Comparison of ENCODE assay signal across 8 cellular contexts in the genomic region with DNA sequence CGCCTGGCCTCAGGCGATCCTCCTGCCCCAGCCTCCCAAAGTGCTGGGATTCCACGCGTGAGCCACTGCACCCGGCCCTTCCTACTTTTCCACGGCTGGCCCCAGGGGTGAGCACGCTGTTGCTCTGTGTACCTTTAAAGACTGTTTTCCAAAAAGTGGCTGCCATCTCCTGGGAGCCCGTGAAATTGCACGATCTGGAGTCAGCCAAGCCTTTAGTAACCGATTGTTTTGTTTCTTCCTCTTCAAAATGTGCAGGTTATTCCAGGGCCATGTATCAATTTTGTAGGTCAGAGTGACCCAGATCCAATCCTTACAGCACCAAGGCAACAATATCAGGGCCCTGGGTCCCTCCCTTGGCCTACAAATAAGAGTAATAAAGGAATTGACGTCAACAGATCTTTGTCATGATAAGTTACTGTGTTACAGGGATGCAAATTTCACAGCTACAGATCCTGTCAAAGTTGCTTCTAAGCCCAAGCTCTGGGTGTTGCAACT.
DNase-seq lines count a peak whose midpoint lies in the region; ATAC-seq, FAIRE-seq and TF ChIP-seq lines count a peak whose summit lies in the region.

No MANE protein-coding gene starts in this region.

- WGBS in small intestine, 3 donors: 10 to 18% (median 14%) methylated on average over 11 of the region's 11 CpGs

- no peak overlapping the region for H3K4me2 ChIP-seq in OCI-LY1 (ENCODE audit: low read length)

- H3K9me2 ChIP-seq in OCI-LY1 (ENCODE audit: low read depth, low read length): no peaks in the 10 kb centered on the region

- no peaks in the 10 kb centered on the region for H3F3A ChIP-seq in OCI-LY1 (ENCODE audit: insufficient read depth, low read length)

- no peak for FAIRE-seq in small intestine (lab: Jason Lieb, UNC)

- in situ Hi-C loops in astrocyte of the spinal cord (cut with HindIII; ENCODE audit: low sequenced_read_pairs): no loop called here

- TF ChIP-seq CTCF in OCI-LY1 (IDR thresholded peaks at IDR 0.05; ENCODE audit: low read length): peak; percentile 62
- peak; percentile 81 for TF ChIP-seq CTCF in astrocyte of the spinal cord (IDR thresholded peaks at IDR 0.05; ENCODE audit: low read depth, low read length)

- H3K4me3 ChIP-seq in OCI-LY1 (ENCODE audit: low read depth, low read length, poor library complexity, severe bottlenecking) (no peak overlapping the region), astrocyte of the spinal cord (ENCODE audit: low read depth, low read length) (no peak overlapping the region), small intestine (ENCODE audit: low read depth in 1 of 2, low read length in 2 of 2) (no peak overlapping the region)

- no peaks in the 10 kb centered on the region for H4K20me1 ChIP-seq in OCI-LY1 (ENCODE audit: insufficient read depth, low read length)

- H3K36me3 ChIP-seq in OCI-LY1 (ENCODE audit: insufficient read depth, low read length) (no peaks in the 10 kb centered on the region), small intestine (ENCODE audit: control insufficient read depth in 2 of 2, insufficient read depth in 2 of 2, low read length in 2 of 2) (no peaks in the 10 kb centered on the region)

- no peak overlapping the region for H2AFZ ChIP-seq in OCI-LY1 (ENCODE audit: low read length)

- H3K9ac ChIP-seq in OCI-LY1 (ENCODE audit: low read length): no peak overlapping the region

- H3K27me3 ChIP-seq in OCI-LY1 (ENCODE audit: insufficient read depth, low read length): no peaks in the 10 kb centered on the region
- H3K27me3 ChIP-seq in small intestine (ENCODE audit: control insufficient read depth in 2 of 2, insufficient read depth in 2 of 2, low read length in 2 of 2): no peaks in the 10 kb centered on the region

- DNase-seq in DMS153 treated with DMSO at 0.1 percent for 48 hours (lab: John Stamatoyannopoulos, UW; ENCODE audit: unreplicated experiment) (peak; percentile 83), HuH-7.5 (ENCODE audit: low spot score) (peak; percentile 46), astrocyte of the spinal cord (ENCODE audit: low read depth, low spot score) (peak; percentile 68), hippocampal formation (lab: John Stamatoyannopoulos, UW) (peak; percentile 16 to 52), small intestine (peak; percentile 42), 8988T (no peak)

- H3K27ac ChIP-seq in OCI-LY1 (ENCODE audit: low read depth, low read length, poor library complexity, severe bottlenecking) (no peak overlapping the region), small intestine (ENCODE audit: low read depth in 1 of 2, low read length in 1 of 2) (peak overlapping the region in 1 of 2 donors; percentile 8)

- H3K9me3 ChIP-seq in OCI-LY1 (ENCODE audit: low read length) (no peaks in the 10 kb centered on the region), small intestine (ENCODE audit: control insufficient read depth, low read depth) (no peaks in the 10 kb centered on the region)

- H3K4me1 ChIP-seq in OCI-LY1 (ENCODE audit: insufficient read depth, low read length, severe bottlenecking) (no peaks in the 10 kb centered on the region), small intestine (ENCODE audit: control insufficient read depth in 2 of 2, insufficient read depth in 1 of 2, low read depth in 1 of 2, low read length in 1 of 2) (no peaks in the 10 kb centered on the region)

- no peaks in the 10 kb centered on the region for H3K79me2 ChIP-seq in OCI-LY1 (ENCODE audit: insufficient read depth, low read length)

- ATAC-seq in GM19463 (IDR thresholded peaks at IDR 0.05; ENCODE audit: unreplicated experiment): peak; percentile 50
